In genomic region chr6:129264480-129265045, GRCh38 we compare ENCODE assay signal across 1 cellular context.
TF ChIP-seq lines count a peak whose summit lies in the region.

No MANE protein-coding gene starts in this region.

TF ChIP-seq in IMR-90, 13 proteins besides CTCF, POLR2A, EP300 and RAD21 (continued from another document):
- no peak for TF ChIP-seq USF2 (IDR thresholded peaks at IDR 0.05; ENCODE audit: low read depth, low read length)
- TF ChIP-seq NFE2L2 (IDR thresholded peaks at IDR 0.05; ENCODE audit: low read depth, low read length): no peak
- TF ChIP-seq SMC3 (IDR thresholded peaks at IDR 0.05; ENCODE audit: low read depth, low read length): no peak
